In genomic region chr1:176007756-176008389, GRCh38 we compare ENCODE assay signal across 4 cellular contexts.
DNase-seq lines count a peak whose midpoint lies in the region; ATAC-seq, FAIRE-seq and TF ChIP-seq lines count a peak whose summit lies in the region.
"Not testable (repeated sequence)": the region's sequence is repeated elsewhere in the genome, so short reads cannot be mapped to it uniquely, and the experiment has no call there.

No MANE protein-coding gene starts in this region.

- POLR2A ChIA-PET in WTC11 (lab: Charles Lee); HepG2 (lab: Yijun Ruan, JAX): not testable (repeated sequence)

- 98% methylated on average over 27 of the region's 28 CpGs for WGBS in HepG2 (ENCODE audit: low lambda C conversion rate)

- not testable (repeated sequence) for BruUV-seq in HepG2 (replicated peaks; lab: Mats Ljungman, UMichigan)

- H3K36me3 ChIP-seq in HepG2 (replicated peaks in 1 of 2; ENCODE audit: control insufficient read depth in 1 of 2, insufficient read depth in 2 of 2, low read length in 2 of 2), result peaks cover 0 to 12% of the 10 kb centered on the region in 2 experiments; a peak in 2 of 5 replicates

- not testable (repeated sequence) for ATAC-seq in WTC11, HepG2

- H3K9me3 Mint-ChIP-seq in WTC11 (peaks cover 37% of the 10 kb centered on the region), progenitor cell of endocrine pancreas (ENCODE audit: low read depth) (peaks cover 15% of the 10 kb centered on the region)
- not testable (repeated sequence) for H3K9me3 Mint-ChIP-seq in endothelial cell (ENCODE audit: unreplicated experiment)

- H3K27me3 ChIP-seq in HepG2 (ENCODE audit: control insufficient read depth in 1 of 2, insufficient read depth in 2 of 2, low read length in 2 of 2), result not testable (repeated sequence)

- not testable (repeated sequence) for H3K27me3 Mint-ChIP-seq in WTC11 (ENCODE audit: low read depth); endothelial cell (ENCODE audit: unreplicated experiment); progenitor cell of endocrine pancreas

- not testable (repeated sequence) for H3K4me1 Mint-ChIP-seq in WTC11; endothelial cell (ENCODE audit: unreplicated experiment); progenitor cell of endocrine pancreas (ENCODE audit: low read depth)

- not testable (repeated sequence) for H3K4me3 Mint-ChIP-seq in WTC11; progenitor cell of endocrine pancreas (ENCODE audit: low read depth)
- peak overlapping the region; percentile 84 for H3K4me3 Mint-ChIP-seq in endothelial cell (ENCODE audit: unreplicated experiment)

- H3K9ac ChIP-seq in HepG2 (ENCODE audit: insufficient read depth, low read depth, low read length), result not testable (repeated sequence)

- TF ChIP-seq EP300 in HepG2 (IDR thresholded peaks at IDR 0.05; ENCODE audit: low read depth in 2 of 2, low read length in 2 of 2); HepG2 (CRISPR knock-in tag; IDR thresholded peaks at IDR 0.05; ENCODE audit: borderline replicate concordance): not testable (repeated sequence)

- TF ChIP-seq RAD21 in HepG2 (CRISPR knock-in tag; IDR thresholded peaks at IDR 0.05), result not testable (repeated sequence)

- H3K4me2 ChIP-seq in HepG2 (ENCODE audit: low read depth, low read length), result not testable (repeated sequence)

- CTCF ChIA-PET in WTC11 (lab: Charles Lee); HepG2 (lab: Yijun Ruan, JAX; ENCODE audit: low intra/inter-chr PET ratio, low total read pairs): not testable (repeated sequence)

- not testable (repeated sequence) for FAIRE-seq in HepG2 (lab: Jason Lieb, UNC)

- not testable (repeated sequence) for H3K4me3 ChIP-seq in HepG2 (replicated peaks in 1 of 3; ENCODE audit: insufficient read depth in 1 of 3, low read depth in 2 of 3, low read length in 3 of 3)

- peak; percentile 13 for DNase-seq in WTC11 (ENCODE audit: low spot score)
- DNase-seq in endothelial cell (ENCODE audit: low spot score); HepG2 (ENCODE audit: low spot score); progenitor cell of endocrine pancreas (ENCODE audit: low spot score, unreplicated experiment): not testable (repeated sequence)

- not testable (repeated sequence) for H3K27ac ChIP-seq in HepG2 (ENCODE audit: extremely low read length, insufficient read depth, low read length)

- intact Hi-C loops in HepG2 (cut with micrococcal nuclease; ENCODE audit: unreplicated experiment), result not testable (repeated sequence)

- H3K36me3 Mint-ChIP-seq in WTC11 (peaks cover 36% of the 10 kb centered on the region), endothelial cell (ENCODE audit: low read depth, unreplicated experiment) (peaks cover 20% of the 10 kb centered on the region), progenitor cell of endocrine pancreas (ENCODE audit: insufficient read depth) (peaks cover 31% of the 10 kb centered on the region)

- not testable (repeated sequence) for H3K79me2 ChIP-seq in HepG2 (ENCODE audit: insufficient read depth, low read length)

- TF ChIP-seq CTCF in WTC11 (IDR thresholded peaks at IDR 0.05); endothelial cell (IDR thresholded peaks at IDR 0.05; ENCODE audit: unreplicated experiment); HepG2 (CRISPR knock-in tag; IDR thresholded peaks at IDR 0.05); progenitor cell of endocrine pancreas (IDR thresholded peaks at IDR 0.05; ENCODE audit: unreplicated experiment): not testable (repeated sequence)

- in situ Hi-C loops in HepG2 (cut with HindIII; ENCODE audit: extremely low pct_ligation_motif_present, low pct_unique_long_range_greater_than_20kb), result not testable (repeated sequence)

- H4K20me1 ChIP-seq in HepG2 (ENCODE audit: insufficient read depth, low read length), result not testable (repeated sequence)

- H3K27ac Mint-ChIP-seq in WTC11; endothelial cell (ENCODE audit: unreplicated experiment): not testable (repeated sequence)
- H3K27ac Mint-ChIP-seq in progenitor cell of endocrine pancreas, result peak overlapping the region; percentile 16

- H2AFZ ChIP-seq in HepG2 (ENCODE audit: low read length), result not testable (repeated sequence)

- not testable (repeated sequence) for TF ChIP-seq POLR2A in HepG2 (IDR thresholded peaks at IDR 0.05; ENCODE audit: insufficient read depth in 1 of 2, low read depth in 2 of 2, low read length in 2 of 2)

- not testable (repeated sequence) for H3K9me3 ChIP-seq in HepG2 (ENCODE audit: low read length)

- not testable (repeated sequence) for H3K4me1 ChIP-seq in HepG2 (ENCODE audit: insufficient read depth, low read length)

TF ChIP-seq in HepG2, 621 proteins besides CTCF, POLR2A, EP300 and RAD21:
- TF ChIP-seq ZBTB33 (CRISPR knock-in tag; IDR thresholded peaks at IDR 0.05) (peak; percentile 69), FOXA1 (CRISPR knock-in tag; IDR thresholded peaks at IDR 0.05) (0 out of 2 replicates have a peak, but pooled peaks have one; percentile 11), HOXA3 (CRISPR knock-in tag; IDR thresholded peaks at IDR 0.05) (0 out of 2 replicates have a peak, but pooled peaks have one; percentile 19), ZNF281 (CRISPR knock-in tag; IDR thresholded peaks at IDR 0.05; ENCODE audit: borderline replicate concordance) (peak; percentile 38; the same call in 1 of the 2 replicates)
- TF ChIP-seq FOXA1 (IDR thresholded peaks at IDR 0.05), result not testable (repeated sequence)
